In genomic region chr20:1108437-1108920, GRCh38 we compare ENCODE assay signal across 1 cellular context.
TF ChIP-seq lines count a peak whose summit lies in the region.

No MANE protein-coding gene starts in this region.

TF ChIP-seq in HepG2, 621 proteins besides CTCF, POLR2A, EP300 and RAD21 (continued from another document and continues in another):
- TF ChIP-seq TFAP4 (IDR thresholded peaks at IDR 0.05; ENCODE audit: borderline replicate concordance, low read depth) (0 out of 2 replicates have a peak, but pooled peaks have one; percentile 18), BCL6 (CRISPR knock-in tag; IDR thresholded peaks at IDR 0.05) (0 out of 2 replicates have a peak, but pooled peaks have one; percentile 13), POGK (CRISPR knock-in tag; conservative IDR thresholded peaks at IDR 0.05) (0 out of 2 replicates have a peak, but pooled peaks have one; percentile 29), MYC (CRISPR knock-in tag; IDR thresholded peaks at IDR 0.05; ENCODE audit: borderline replicate concordance) (peak; percentile 50; the same call in 1 of the 2 replicates), THAP11 (CRISPR knock-in tag; IDR thresholded peaks at IDR 0.05) (0 out of 2 replicates have a peak, but pooled peaks have one; percentile 23), STAG1 (CRISPR knock-in tag; IDR thresholded peaks at IDR 0.05) (peak; percentile 80), ZNF512B (CRISPR knock-in tag; IDR thresholded peaks at IDR 0.05; ENCODE audit: borderline replicate concordance) (no peak), BORCS8-MEF2B (CRISPR knock-in tag; IDR thresholded peaks at IDR 0.05) (0 out of 2 replicates have a peak, but pooled peaks have one; percentile 52), MIXL1 (CRISPR knock-in tag; IDR thresholded peaks at IDR 0.05) (0 out of 2 replicates have a peak, but pooled peaks have one; percentile 30), TEAD3 (CRISPR knock-in tag; optimal IDR thresholded peaks at IDR 0.05; ENCODE audit: borderline replicate concordance) (peak; percentile 15), ZNF878 (CRISPR knock-in tag; IDR thresholded peaks at IDR 0.05) (no peak), HMG20A (CRISPR knock-in tag; IDR thresholded peaks at IDR 0.05; ENCODE audit: borderline replicate concordance) (no peak), CHCHD3 (CRISPR knock-in tag; IDR thresholded peaks at IDR 0.05) (no peak), ZFP90 (CRISPR knock-in tag; IDR thresholded peaks at IDR 0.05; ENCODE audit: borderline replicate concordance) (0 out of 2 replicates have a peak, but pooled peaks have one; percentile 25), ZNF780A (CRISPR knock-in tag; IDR thresholded peaks at IDR 0.05) (no peak), HNF1B (CRISPR knock-in tag; IDR thresholded peaks at IDR 0.05) (peak; percentile 62), FOXC1 (CRISPR knock-in tag; IDR thresholded peaks at IDR 0.05; ENCODE audit: borderline replicate concordance) (0 out of 2 replicates have a peak, but pooled peaks have one; percentile 35), HOXA3 (CRISPR knock-in tag; IDR thresholded peaks at IDR 0.05) (peak; percentile 58), NBN (conservative IDR thresholded peaks at IDR 0.05) (no peak), ZSCAN31 (CRISPR knock-in tag; IDR thresholded peaks at IDR 0.05; ENCODE audit: low read depth) (0 out of 2 replicates have a peak, but pooled peaks have one; percentile 27), HNRNPH1 (optimal IDR thresholded peaks at IDR 0.05; ENCODE audit: low read depth, low read length) (peak; percentile 38), KAT7 (CRISPR knock-in tag; IDR thresholded peaks at IDR 0.05; ENCODE audit: borderline replicate concordance) (no peak), NFYC (CRISPR knock-in tag; IDR thresholded peaks at IDR 0.05) (no peak), U2AF1 (optimal IDR thresholded peaks at IDR 0.05; ENCODE audit: low read depth, low read length) (peak; percentile 79), FOXA3 (CRISPR knock-in tag; IDR thresholded peaks at IDR 0.05) (0 out of 2 replicates have a peak, but pooled peaks have one; percentile 46), ARID4A (CRISPR knock-in tag; IDR thresholded peaks at IDR 0.05; ENCODE audit: borderline replicate concordance) (0 out of 2 replicates have a peak, but pooled peaks have one; percentile 18), ZNF564 (CRISPR knock-in tag; IDR thresholded peaks at IDR 0.05) (peak; percentile 38; the same call in 1 of the 2 replicates), HMGXB4 (CRISPR knock-in tag; IDR thresholded peaks at IDR 0.05; ENCODE audit: borderline replicate concordance in 1 of 2, low read depth in 1 of 2) (peak in 1 of 2 experiments; percentile 79; a peak in 1 of 4 replicates), ZFP36L1 (CRISPR knock-in tag; IDR thresholded peaks at IDR 0.05) (no peak), HNRNPUL1 (IDR thresholded peaks at IDR 0.05; ENCODE audit: low read depth, low read length) (no peak), SKI (IDR thresholded peaks at IDR 0.05; ENCODE audit: partially characterized antibody) (no peak), XRCC5 (optimal IDR thresholded peaks at IDR 0.05; ENCODE audit: low read length) (peak; percentile 95), RXRA (CRISPR knock-in tag; IDR thresholded peaks at IDR 0.05) (peak; percentile 11; the same call in 1 of the 2 replicates), ZNF263 (CRISPR knock-in tag; IDR thresholded peaks at IDR 0.05) (0 out of 2 replicates have a peak, but pooled peaks have one; percentile 21), ZNF574 (CRISPR knock-in tag; IDR thresholded peaks at IDR 0.05) (peak; percentile 56; the same call in 1 of the 2 replicates), ZNF501 (CRISPR knock-in tag; IDR thresholded peaks at IDR 0.05) (peak; percentile 75; the same call in 1 of the 2 replicates), ZNF414 (CRISPR knock-in tag; IDR thresholded peaks at IDR 0.05) (no peak), HNF4A (CRISPR knock-in tag; IDR thresholded peaks at IDR 0.05) (no peak), ZNF605 (CRISPR knock-in tag; IDR thresholded peaks at IDR 0.05) (peak; percentile 46; the same call in 1 of the 2 replicates), ZNF572 (CRISPR knock-in tag; IDR thresholded peaks at IDR 0.05) (0 out of 2 replicates have a peak, but pooled peaks have one; percentile 56), ZNF788 (CRISPR knock-in tag; IDR thresholded peaks at IDR 0.05; ENCODE audit: borderline replicate concordance) (peak; percentile 63; the same call in 1 of the 2 replicates), GATAD2A (CRISPR knock-in tag; IDR thresholded peaks at IDR 0.05) (peak; percentile 39; the same call in 1 of the 2 replicates)
